Comparison of ENCODE assay signal across 13 cellular contexts in genomic region chr1:58786927-58787245, GRCh38. TPM values are rescaled to one million over a fixed set of nuclear protein-coding genes. Genes with fewer than 3 reads are reported as not detected.
DNase-seq lines count a peak whose midpoint lies in the region; ATAC-seq lines count a peak whose summit lies in the region.
"Had no signal": no experiment of that assay in that cellular context is flagged by ENCODE, and none has a peak within 500 bp of the region (broad histone marks: within the 10 kb centered on the region; RNA-seq: fewer than 3 reads in every experiment).

No MANE protein-coding gene starts in this region.

- H3K27ac ChIP-seq in angular gyrus (ENCODE audit: low read depth, low read length), result peak overlapping the region; percentile 67
- H3K27ac ChIP-seq in temporal lobe (ENCODE audit: low read depth, low read length), result peak overlapping the region; percentile 52
- H3K27ac ChIP-seq: 22Rv1 had no signal

- peak; percentile 6 for DNase-seq in DMS 273 (lab: John Stamatoyannopoulos, UW; ENCODE audit: unreplicated experiment)
- no peak for DNase-seq in DMS 273 treated with DMSO at 0.1 percent for 48 hours (lab: John Stamatoyannopoulos, UW)
- DNase-seq in naive B cell, result no peak
- DNase-seq in activated T-cell treated with anti-CD3 and anti-CD28 coated beads, Interleukin-2, amount 50 U/mL, for 72 hours, result no peak
- DNase-seq in H4 (ENCODE audit: low spot score), result no peak
- DNase-seq in NAMALWA (ENCODE audit: low spot score), result no peak
- DNase-seq: head of caudate nucleus, kidney, NCI-H446 treated with DMSO at 0.1 percent for 48 hours had no signal

- H3K4me1 Mint-ChIP-seq in naive B cell, result peaks cover 26 to 56% (median 36%) of the 10 kb centered on the region in 3 donors
- peaks cover 5% of the 10 kb centered on the region for H3K4me1 Mint-ChIP-seq in activated T-cell treated with anti-CD3 and anti-CD28 coated beads, Interleukin-2, amount 50 U/mL, for 72 hours (ENCODE audit: low read depth)

- peak overlapping the region in 5 of 6 donors; percentile 15 to 98 (median 89) for H3K27ac Mint-ChIP-seq in naive B cell
- H3K27ac Mint-ChIP-seq in activated T-cell treated with anti-CD3 and anti-CD28 coated beads, Interleukin-2, amount 50 U/mL, for 72 hours, result no peak overlapping the region
- H3K27ac Mint-ChIP-seq: activated naive CD4-positive, alpha-beta T cell treated with anti-CD3 and anti-CD28 coated beads, Interleukin-2, amount 50 U/mL, for 24 hours had no signal

- peaks cover 0 to 26% (median 8%) of the 10 kb centered on the region in 7 donors for H3K9me3 Mint-ChIP-seq in naive B cell
- H3K9me3 Mint-ChIP-seq in activated T-cell treated with anti-CD3 and anti-CD28 coated beads, Interleukin-2, amount 50 U/mL, for 72 hours, result peaks cover 3 to 7% of the 10 kb centered on the region in 2 donors

- peaks cover 0 to 4% (median 0%) of the 10 kb centered on the region in 3 donors for H3K27me3 Mint-ChIP-seq in naive B cell
- no peaks in the 10 kb centered on the region for H3K27me3 Mint-ChIP-seq in activated T-cell treated with anti-CD3 and anti-CD28 coated beads, Interleukin-2, amount 50 U/mL, for 72 hours (ENCODE audit: low read depth)
- H3K27me3 Mint-ChIP-seq: activated naive CD4-positive, alpha-beta T cell treated with anti-CD3 and anti-CD28 coated beads, Interleukin-2, amount 50 U/mL, for 24 hours had no signal

- peak overlapping the region in 5 of 8 donors; percentile 20 to 93 (median 93) for H3K4me3 Mint-ChIP-seq in naive B cell
- H3K4me3 Mint-ChIP-seq in activated T-cell treated with anti-CD3 and anti-CD28 coated beads, Interleukin-2, amount 50 U/mL, for 72 hours, result no peak overlapping the region
- H3K4me3 Mint-ChIP-seq: activated naive CD4-positive, alpha-beta T cell treated with anti-CD3 and anti-CD28 coated beads, Interleukin-2, amount 50 U/mL, for 24 hours had no signal

- H3K36me3 Mint-ChIP-seq in naive B cell, result peaks cover 26 to 27% of the 10 kb centered on the region in 2 donors
- H3K36me3 Mint-ChIP-seq in activated T-cell treated with anti-CD3 and anti-CD28 coated beads, Interleukin-2, amount 50 U/mL, for 72 hours (ENCODE audit: insufficient read depth in 2 of 2), result peaks cover 17 to 18% of the 10 kb centered on the region in 2 donors

- no peak for ATAC-seq in naive B cell (ENCODE audit: low read depth in 2 of 2)
- ATAC-seq in activated T-cell treated with anti-CD3 and anti-CD28 coated beads, Interleukin-2, amount 50 U/mL, for 72 hours (replicated peaks in 1 of 2), result no peak

RNA-seq across cellular contexts. Expression of gene JUN, which starts 3.0 kb away (rescaled TPM):
- 100 to 1,000 TPM in 5 of 6 donors, 10 to 100 TPM in 1; 65.0 to 352 (median 221) TPM for polyA plus RNA-seq in naive B cell (ENCODE audit: low read depth in 6 of 6)
- 96.1 TPM for total RNA-seq in temporal lobe
- 10 to 100 TPM; 36.5 to 40.5 TPM for total RNA-seq in activated T-cell treated with anti-CD3 and anti-CD28 coated beads, Interleukin-2, amount 50 U/mL, for 72 hours
- 23.2 and 29.4 TPM in 2 replicates for total RNA-seq in H4 (2014; rRNA removed; shearing (Covaris generic))

Comparison
In these comparisons a context has a peak if more than half of its experiments do, and no peak if none do; other contexts are left out.
1. H3K4me3 Mint-ChIP-seq: peak in naive B cell (5 of 8); none in activated T-cell treated with anti-CD3 and anti-CD28 coated beads, Interleukin-2, amount 50 U/mL, for 72 hours (0 of 2).